Comparison of ENCODE assay signal across 16 cellular contexts in genomic region chr3:194261581-194262063, GRCh38.
DNase-seq lines count a peak whose midpoint lies in the region; ATAC-seq, FAIRE-seq and TF ChIP-seq lines count a peak whose summit lies in the region.
"Had no signal": no experiment of that assay in that cellular context is flagged by ENCODE, and none has a peak within 500 bp of the region (broad histone marks: within the 10 kb centered on the region; RNA-seq: fewer than 3 reads in every experiment).

No MANE protein-coding gene starts in this region.

- no TSS peak for BruUV-seq in PC-9 (replicated peaks; lab: Mats Ljungman, UMichigan)

- H3K36me3 ChIP-seq in GM23338 (ENCODE audit: insufficient read depth) (no peaks in the 10 kb centered on the region; the same call in 1 of the 2 replicates), astrocyte (ENCODE audit: insufficient read depth, low read length) (no peaks in the 10 kb centered on the region), liver (ENCODE audit: control insufficient read depth in 4 of 4, insufficient read depth in 3 of 4, low read depth in 1 of 4, low read length in 3 of 4) (no peaks in the 10 kb centered on the region), PC-9 (ENCODE audit: low read depth) (no peaks in the 10 kb centered on the region)

- no peak overlapping the region for H3K9ac ChIP-seq in astrocyte (ENCODE audit: low read length)
- H3K9ac ChIP-seq in liver (ENCODE audit: low read depth in 1 of 2, low read length in 2 of 2) = no peak overlapping the region

- H3K4me1 ChIP-seq in GM23338 (ENCODE audit: insufficient read depth) (no peaks in the 10 kb centered on the region), astrocyte (ENCODE audit: insufficient read depth, low read length) (peaks cover 15% of the 10 kb centered on the region), liver (ENCODE audit: control insufficient read depth in 4 of 4, insufficient read depth in 4 of 4, low read length in 3 of 4) (peaks cover 2 to 32% (median 19%) of the 10 kb centered on the region in 4 donors), PC-9 (replicated peaks; ENCODE audit: insufficient read depth) (peaks cover 7% of the 10 kb centered on the region)

- no peak overlapping the region for H3K4me3 Mint-ChIP-seq in GM23338
- no peak overlapping the region for H3K4me3 Mint-ChIP-seq in astrocyte (ENCODE audit: unreplicated experiment)
- H3K4me3 Mint-ChIP-seq: CD4-positive, alpha-beta T cell had no signal

- DNase-seq in GM23338 (ENCODE audit: low spot score) = no peak
- DNase-seq in astrocyte (ENCODE audit: low read depth) = no peak
- peak; percentile 3 for DNase-seq in retina
- DNase-seq in GDM1 (lab: John Stamatoyannopoulos, UW) = no peak
- no peak for DNase-seq in H4 (ENCODE audit: low spot score)
- DNase-seq in PC-9 = no peak
- DNase-seq: Calu3; CD4-positive, alpha-beta T cell; DMS79; GOT3; KG1; NCI-H1092; NCI-H2227 treated with DMSO at 0.1 percent for 48 hours; NCI-H526 had no signal

- TF ChIP-seq RAD21 in liver (IDR thresholded peaks at IDR 0.05) = peak; percentile 55 to 70

- H3K4me1 Mint-ChIP-seq in GM23338 (peaks cover 21% of the 10 kb centered on the region; the same call in 2 of the 3 replicates), astrocyte (ENCODE audit: low read depth, unreplicated experiment) (peaks cover 4% of the 10 kb centered on the region)

- CTCF ChIA-PET in PC-9 (lab: Charles Lee) = no interaction called here

- H3K79me2 ChIP-seq in GM23338 (replicated peaks; ENCODE audit: insufficient read depth) (no peaks in the 10 kb centered on the region), astrocyte (ENCODE audit: insufficient read depth, low read length) (no peaks in the 10 kb centered on the region), PC-9 (ENCODE audit: low read depth) (no peaks in the 10 kb centered on the region)

- intact Hi-C loops in PC-9 (cut with micrococcal nuclease; ENCODE audit: unreplicated experiment) = no loop called here

- TF ChIP-seq CTCF in GM23338 (conservative IDR thresholded peaks at IDR 0.05; ENCODE audit: low read depth in 2 of 2) (no peak), astrocyte (IDR thresholded peaks at IDR 0.05; ENCODE audit: insufficient read depth, low read depth, low read length) (no peak), liver (IDR thresholded peaks at IDR 0.05; ENCODE audit: low read depth, low read length, missing input control) (no peak), PC-9 (conservative IDR thresholded peaks at IDR 0.05) (no peak)

- no peak overlapping the region for H3K27ac ChIP-seq in GM23338 (ENCODE audit: low read depth)
- H3K27ac ChIP-seq in astrocyte (ENCODE audit: low read depth, low read length) = no peak overlapping the region
- peak overlapping the region; percentile 33 to 56 for H3K27ac ChIP-seq in liver (ENCODE audit: low read depth in 1 of 2, low read length in 2 of 2)
- H3K27ac ChIP-seq in PC-9 = no peak overlapping the region

- H3K27ac Mint-ChIP-seq in GM23338 (no peak overlapping the region), astrocyte (ENCODE audit: unreplicated experiment) (peak overlapping the region; percentile 41)
- H3K27ac Mint-ChIP-seq: CD4-positive, alpha-beta T cell had no signal

- 44% methylated on average over 6 of the region's 6 CpGs for WGBS in liver

- H3K9me3 Mint-ChIP-seq in GM23338 (peaks cover 10% of the 10 kb centered on the region; the same call in 2 of the 3 replicates), astrocyte (ENCODE audit: unreplicated experiment) (peaks cover 4% of the 10 kb centered on the region)
- H3K9me3 Mint-ChIP-seq: CD4-positive, alpha-beta T cell had no signal

- POLR2A ChIA-PET in PC-9 (lab: Charles Lee; ENCODE audit: unreplicated experiment) = no interaction called here

- H2AFZ ChIP-seq in GM23338 (peak overlapping the region; percentile 63), astrocyte (ENCODE audit: low read depth, low read length) (no peak overlapping the region), PC-9 (no peak overlapping the region)

- H3K9me2 ChIP-seq in GM23338 (ENCODE audit: insufficient read depth) (no peaks in the 10 kb centered on the region), PC-9 (ENCODE audit: insufficient read depth) (no peaks in the 10 kb centered on the region)

- H3K4me2 ChIP-seq in GM23338 (no peak overlapping the region), astrocyte (ENCODE audit: low read length) (no peak overlapping the region), PC-9 (no peak overlapping the region)

- H3K4me3 ChIP-seq in GM23338 = no peak overlapping the region
- H3K4me3 ChIP-seq in astrocyte (ENCODE audit: insufficient read depth, low read depth, low read length) = no peak overlapping the region
- no peak overlapping the region for H3K4me3 ChIP-seq in liver (ENCODE audit: low read depth in 1 of 3, low read length in 3 of 3)
- H3K4me3 ChIP-seq in PC-9 = no peak overlapping the region

- H3K9me3 ChIP-seq in astrocyte (ENCODE audit: insufficient read depth, low read depth, low read length) (peaks cover 4% of the 10 kb centered on the region), liver (ENCODE audit: control insufficient read depth in 4 of 4, low read length in 3 of 4) (no peaks in the 10 kb centered on the region), PC-9 (ENCODE audit: insufficient read depth, low read depth) (peaks cover 6% of the 10 kb centered on the region; the same call in 1 of the 2 replicates)

- H4K20me1 ChIP-seq in GM23338 (replicated peaks; ENCODE audit: insufficient read depth) (no peaks in the 10 kb centered on the region), astrocyte (ENCODE audit: insufficient read depth, low read length) (no peaks in the 10 kb centered on the region), PC-9 (ENCODE audit: insufficient read depth) (no peaks in the 10 kb centered on the region)

- 0 out of 3 replicates have a peak, but pooled peaks cover 3% of the 10 kb centered on the region for H3K36me3 Mint-ChIP-seq in GM23338 (ENCODE audit: low read depth)
- H3K36me3 Mint-ChIP-seq in astrocyte (ENCODE audit: low read depth, unreplicated experiment) = peaks cover 2% of the 10 kb centered on the region

- H3F3A ChIP-seq in GM23338 (replicated peaks; ENCODE audit: low read depth) (no peaks in the 10 kb centered on the region), PC-9 (ENCODE audit: insufficient read depth, low read depth) (peaks cover 12% of the 10 kb centered on the region; the same call in 1 of the 2 replicates)

- H3K27me3 Mint-ChIP-seq in GM23338 (ENCODE audit: insufficient read depth, low read depth, poor library complexity) (peaks cover 4% of the 10 kb centered on the region), astrocyte (ENCODE audit: low read depth, unreplicated experiment) (peaks cover 53% of the 10 kb centered on the region)

- peak; percentile 28; the same call in 2 of the 3 replicates for ATAC-seq in GM23338

- H3K27me3 ChIP-seq in GM23338 (ENCODE audit: insufficient read depth) = no peaks in the 10 kb centered on the region
- peaks cover 7% of the 10 kb centered on the region for H3K27me3 ChIP-seq in astrocyte (ENCODE audit: insufficient read depth, low read length)
- no peaks in the 10 kb centered on the region for H3K27me3 ChIP-seq in liver (ENCODE audit: control insufficient read depth in 4 of 4, insufficient read depth in 4 of 4, low read length in 3 of 4)
- no peaks in the 10 kb centered on the region for H3K27me3 ChIP-seq in PC-9 (ENCODE audit: insufficient read depth, low read depth)

- no peak for FAIRE-seq in astrocyte (lab: Jason Lieb, UNC)
- FAIRE-seq: GM12892 had no signal

TF ChIP-seq in GM23338, 12 proteins besides CTCF, POLR2A, EP300 and RAD21 (continues in another document):
- TF ChIP-seq ZNF331 (CRISPR knock-in tag; IDR thresholded peaks at IDR 0.05; ENCODE audit: low read depth) (no peak), POLR2AphosphoS5 (IDR thresholded peaks at IDR 0.05; ENCODE audit: low read depth) (no peak), CREB1 (CRISPR knock-in tag; IDR thresholded peaks at IDR 0.05; ENCODE audit: low read depth) (no peak), EZH2 (IDR thresholded peaks at IDR 0.05; ENCODE audit: low read depth, unreplicated experiment) (no peak)

TF ChIP-seq in liver, 16 proteins besides CTCF, POLR2A, EP300 and RAD21 (continues in another document):
- TF ChIP-seq NR2F2 (IDR thresholded peaks at IDR 0.05) (peak; percentile 99), SP1 (IDR thresholded peaks at IDR 0.05) (peak; percentile 94), MAX (IDR thresholded peaks at IDR 0.05) (peak; percentile 88), JUND (IDR thresholded peaks at IDR 0.05) (peak; percentile 66 to 68), GABPA (IDR thresholded peaks at IDR 0.05 in 1 of 2, conservative IDR thresholded peaks at IDR 0.05 in 1 of 2) (peak in 1 of 2 donors; percentile 57), REST (IDR thresholded peaks at IDR 0.05) (peak; percentile 65), YY1 (IDR thresholded peaks at IDR 0.05) (peak; percentile 80), RXRA (IDR thresholded peaks at IDR 0.05) (peak; percentile 99), FOXA2 (IDR thresholded peaks at IDR 0.05) (peak; percentile 35)

Comparison
In these comparisons a context has a peak if more than half of its experiments do, and no peak if none do; other contexts are left out.
1. H3K27ac ChIP-seq: peak in liver (2 of 2); none in GM23338 (single experiment), astrocyte (single experiment) and PC-9 (single experiment).